ENCODE assay signal across 19 cellular contexts in the genomic region with DNA sequence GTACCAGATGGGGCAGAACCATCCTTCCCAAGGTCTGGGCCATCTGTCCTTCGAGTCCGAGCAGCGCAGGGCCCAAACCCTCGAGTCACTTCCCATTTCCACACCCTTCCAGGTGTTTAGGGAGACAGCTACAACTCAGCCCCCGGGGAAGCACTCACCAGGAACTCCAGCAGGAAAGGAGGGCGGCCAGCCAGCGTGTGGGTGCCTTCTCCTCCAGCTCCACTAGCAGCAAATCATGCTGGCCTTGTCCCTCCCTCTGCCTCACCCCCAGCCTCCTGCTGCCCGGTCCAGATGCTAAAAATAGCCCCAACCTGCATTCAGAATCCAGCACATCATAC. TPM values are rescaled to one million over a fixed set of nuclear protein-coding genes. Genes with fewer than 3 reads are reported as not detected.
DNase-seq lines count a peak whose midpoint lies in the region; TF ChIP-seq lines count a peak whose summit lies in the region.
"Had no signal": no experiment of that assay in that cellular context is flagged by ENCODE, and none has a peak within 500 bp of the region (broad histone marks: within the 10 kb centered on the region; RNA-seq: fewer than 3 reads in every experiment).

No MANE protein-coding gene starts in this region.

- CTCF ChIA-PET in RWPE1 (lab: Yijun Ruan, JAX) = interaction anchor here (0.9 kb wide), 1 partner anchor 98 kb away, joined by 3 read pairs; no protein-coding TSS in a partner anchor

- H3K36me3 ChIP-seq in endodermal cell (ENCODE audit: control insufficient read depth, insufficient read depth, low read length) (no peaks in the 10 kb centered on the region), mucosa of rectum (ENCODE audit: control insufficient read depth in 2 of 2, insufficient read depth in 2 of 2, low read length in 2 of 2) (no peaks in the 10 kb centered on the region), thymus (ENCODE audit: control insufficient read depth, insufficient read depth) (no peaks in the 10 kb centered on the region), esophagus squamous epithelium (no peaks in the 10 kb centered on the region)
- H3K36me3 ChIP-seq: BE2C had no signal

- DNase-seq in RWPE1 (ENCODE audit: low spot score) (no peak), endodermal cell (no peak), esophagus squamous epithelium (lab: John Stamatoyannopoulos, UW) (no peak), globus pallidus (ENCODE audit: low spot score) (no peak), NCI-H526 treated with DMSO at 0.1 percent for 48 hours (lab: John Stamatoyannopoulos, UW) (no peak), NCI-H446 treated with DMSO at 0.1 percent for 48 hours (lab: John Stamatoyannopoulos, UW) (no peak)
- DNase-seq: BE2C; CD4-positive, alpha-beta memory T cell; DMS79; GOT3; HCEC 1CT had no signal

- H3K4me1 ChIP-seq in endodermal cell (ENCODE audit: control insufficient read depth, insufficient read depth, low read length) (peaks cover 18% of the 10 kb centered on the region), mucosa of rectum (ENCODE audit: control insufficient read depth in 2 of 2, insufficient read depth in 2 of 2, low read length in 2 of 2) (peaks cover 39 to 62% of the 10 kb centered on the region in 2 donors), thymus (ENCODE audit: control insufficient read depth, insufficient read depth, low read length) (no peaks in the 10 kb centered on the region), esophagus squamous epithelium (peaks cover 19 to 75% (median 19%) of the 10 kb centered on the region in 3 donors)
- H3K4me1 ChIP-seq: BE2C had no signal

- POLR2A ChIA-PET in RWPE1 (lab: Yijun Ruan, JAX; ENCODE audit: low non-redundant PET) = no interaction called here

- H3K27ac ChIP-seq in RWPE1 (peak overlapping the region; percentile 81), endodermal cell (ENCODE audit: low read depth, low read length) (no peak overlapping the region), mucosa of rectum (ENCODE audit: low read depth in 2 of 2, low read length in 2 of 2) (peak overlapping the region; percentile 59 to 74), thymus (ENCODE audit: low read depth) (peak overlapping the region; percentile 53), esophagus squamous epithelium (peak overlapping the region in 2 of 4 donors; percentile 5 to 20)
- H3K27ac ChIP-seq: C4-2B had no signal

- no peak for TF ChIP-seq CTCF in RWPE1 (conservative IDR thresholded peaks at IDR 0.05; ENCODE audit: low read depth)
- TF ChIP-seq CTCF in endodermal cell (conservative IDR thresholded peaks at IDR 0.05) = no peak
- TF ChIP-seq CTCF in esophagus squamous epithelium (IDR thresholded peaks at IDR 0.05) = no peak

- WGBS in endodermal cell (ENCODE audit: insufficient coverage in 1 of 2, insufficient read length in 1 of 2), 2 experiments = 92 to 100% methylated on average over 1 to 8 of the region's 8 CpGs
- 80% methylated on average over 8 of the region's 8 CpGs for WGBS in thymus
- 77 to 80% methylated on average over 3 to 5 of the region's 8 CpGs for WGBS in esophagus squamous epithelium, 2 donors

- no peaks in the 10 kb centered on the region for H3K27me3 Mint-ChIP-seq in endodermal cell (ENCODE audit: insufficient read depth)

- intact Hi-C loops in esophagus squamous epithelium (cut with DNase I) = no loop called here

- no peak overlapping the region for H3K9ac ChIP-seq in endodermal cell (ENCODE audit: extremely low read depth, low read length, poor library complexity, severe bottlenecking)
- no peak overlapping the region for H3K9ac ChIP-seq in mucosa of rectum (ENCODE audit: low read depth in 1 of 2, low read length in 2 of 2)

- H3K27ac Mint-ChIP-seq in endodermal cell = no peak overlapping the region
- H3K27ac Mint-ChIP-seq: CD4-positive, alpha-beta memory T cell; IgD-negative memory B cell had no signal

- peak overlapping the region; percentile 73 for H3K4me3 Mint-ChIP-seq in endodermal cell
- H3K4me3 Mint-ChIP-seq: CD4-positive, alpha-beta memory T cell; IgD-negative memory B cell had no signal

- H3K9me3 Mint-ChIP-seq in endodermal cell = no peaks in the 10 kb centered on the region

- peaks cover 67% of the 10 kb centered on the region for H3K4me1 Mint-ChIP-seq in endodermal cell
- H3K4me1 Mint-ChIP-seq: IgD-negative memory B cell had no signal

- peaks cover 26% of the 10 kb centered on the region for H3K36me3 Mint-ChIP-seq in endodermal cell (ENCODE audit: low read depth)
- H3K36me3 Mint-ChIP-seq: CD4-positive, alpha-beta memory T cell; IgD-negative memory B cell had no signal

- H3K27me3 ChIP-seq in endodermal cell (ENCODE audit: control insufficient read depth, insufficient read depth, low read length, poor library complexity, severe bottlenecking) (no peaks in the 10 kb centered on the region), mucosa of rectum (ENCODE audit: control insufficient read depth in 2 of 2, insufficient read depth in 2 of 2, low read length in 2 of 2) (peaks cover 0 to 4% of the 10 kb centered on the region in 2 donors), thymus (ENCODE audit: control insufficient read depth, insufficient read depth) (peaks cover 22% of the 10 kb centered on the region), esophagus squamous epithelium (peaks cover 0 to 51% (median 0%) of the 10 kb centered on the region in 4 donors)
- H3K27me3 ChIP-seq: BE2C had no signal

- H3K9me3 ChIP-seq in endodermal cell (ENCODE audit: control insufficient read depth, low read length) = no peaks in the 10 kb centered on the region
- no peaks in the 10 kb centered on the region for H3K9me3 ChIP-seq in mucosa of rectum (ENCODE audit: control insufficient read depth in 2 of 2, low read length in 2 of 2)
- peaks cover 1% of the 10 kb centered on the region for H3K9me3 ChIP-seq in thymus (ENCODE audit: control insufficient read depth)
- H3K9me3 ChIP-seq in esophagus squamous epithelium = no peaks in the 10 kb centered on the region
- H3K9me3 ChIP-seq: A549, BE2C had no signal

- no peak overlapping the region for H3K4me3 ChIP-seq in endodermal cell (ENCODE audit: low read length)
- no peak overlapping the region for H3K4me3 ChIP-seq in mucosa of rectum (ENCODE audit: low read length in 2 of 2)
- H3K4me3 ChIP-seq in thymus (ENCODE audit: low read length) = no peak overlapping the region
- no peak overlapping the region for H3K4me3 ChIP-seq in esophagus squamous epithelium
- H3K4me3 ChIP-seq: A549, GM12878 had no signal

- TF ChIP-seq POLR2A in esophagus squamous epithelium (IDR thresholded peaks at IDR 0.05) = no peak

RNA-seq across cellular contexts. Expression of a gene that starts 56.1 kb away (rescaled TPM):
- total RNA-seq in endodermal cell (10 to 100 TPM in 1 of 2 donors, 1 to 10 TPM in 1; 8.4 to 16.2 TPM), esophagus squamous epithelium (10 to 100 TPM; 41.1 to 93.5 (median 68.8) TPM)
- polyA plus RNA-seq in endodermal cell (2013, experiment 1 of 2) = 1.7 TPM
- 2.0 TPM for polyA plus RNA-seq in endodermal cell (2013, experiment 2 of 2)
- 9.3 TPM for polyA plus RNA-seq in thymus
- total RNA-seq: G401 had no signal
- polyA plus RNA-seq: AG04450, GM12878, IgD-negative memory B cell had no signal
